10 cellular contexts compared by ENCODE assay signal in the genomic region with DNA sequence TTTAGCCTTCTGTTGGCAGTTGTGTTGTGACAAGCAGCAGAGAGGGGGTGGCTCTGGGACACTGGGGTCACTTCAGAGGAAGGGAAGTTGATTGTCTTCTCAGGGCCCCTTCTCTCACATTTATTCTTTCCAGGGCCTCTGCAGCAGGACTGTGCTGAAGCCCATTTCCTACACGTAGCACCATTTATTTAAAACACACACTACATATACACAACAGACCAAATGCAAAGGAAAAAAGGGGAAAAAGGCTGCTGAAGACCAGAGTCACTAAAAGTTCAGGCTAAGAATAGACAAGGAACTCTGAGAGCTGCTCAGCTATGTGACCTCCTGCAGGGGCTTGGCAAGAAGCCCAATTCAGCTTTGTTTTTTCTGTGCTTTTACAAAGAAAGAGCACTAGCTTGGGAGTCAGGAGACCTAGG. TPM values are rescaled to one million over a fixed set of nuclear protein-coding genes. Genes with fewer than 3 reads are reported as not detected.
DNase-seq lines count a peak whose midpoint lies in the region; FAIRE-seq and TF ChIP-seq lines count a peak whose summit lies in the region.
"Had no signal": no experiment of that assay in that cellular context is flagged by ENCODE, and none has a peak within 500 bp of the region (broad histone marks: within the 10 kb centered on the region; RNA-seq: fewer than 3 reads in every experiment).

No MANE protein-coding gene starts in this region.

- peak; percentile 35 for FAIRE-seq in GM12891 (lab: Jason Lieb, UNC)
- FAIRE-seq: GM18507 had no signal

- TF ChIP-seq POLR2A in GM12891 (IDR thresholded peaks at IDR 0.05; ENCODE audit: low read depth, low read length): no peak

- DNase-seq in GM12891 (ENCODE audit: insufficient read length, low spot score) (no peak), RPMI7951 (ENCODE audit: low read depth) (peak; percentile 74), foreskin melanocyte (peak; percentile 54), renal cortical epithelial cell (ENCODE audit: low read depth) (peak; percentile 75), GM19238 (ENCODE audit: insufficient read length, low spot score) (no peak), GM13977 (ENCODE audit: low spot score) (no peak), NCI-H1694 (lab: John Stamatoyannopoulos, UW) (no peak)
- DNase-seq in activated CD4-positive, alpha-beta T cell treated with anti-CD3 and anti-CD28 coated beads for 1 hour: no peak
- DNase-seq: activated effector memory CD4-positive, alpha-beta T cell treated with Interleukin-2 at 50 U/mL for 16 hours had no signal

- in situ Hi-C loops in GM13977 (cut with MboI; ENCODE audit: low pct_unique_long_range_greater_than_20kb, low sequenced_read_pairs, unreplicated experiment): no loop called here

- no peak for TF ChIP-seq CTCF in GM13977 (IDR thresholded peaks at IDR 0.05; ENCODE audit: extremely low read depth, insufficient read depth, missing control alignments)

TF ChIP-seq in GM12891, 5 proteins besides CTCF, POLR2A, EP300 and RAD21:
- TF ChIP-seq TAF1 (IDR thresholded peaks at IDR 0.05; ENCODE audit: low read depth, low read length) (no peak), PAX5 (IDR thresholded peaks at IDR 0.05; ENCODE audit: insufficient read depth, low read length, severe bottlenecking) (no peak), POLR2AphosphoS5 (IDR thresholded peaks at IDR 0.05; ENCODE audit: low read depth, low read length) (no peak), POU2F2 (IDR thresholded peaks at IDR 0.05; ENCODE audit: low read depth, low read length) (no peak), SPI1 (IDR thresholded peaks at IDR 0.05; ENCODE audit: low read depth, low read length) (no peak)

RNA-seq across cellular contexts. Expression of gene UPB1, which starts 28.3 kb away (rescaled TPM):
- 7.6 TPM for polyA plus RNA-seq in GM12891 (2012; ENCODE audit: low read depth, missing spikeins)
- total RNA-seq in RPMI7951 (2014; rRNA removed; shearing (Covaris generic)): under 0.01 TPM in 1 of 2 replicates, not detected in the other
- total RNA-seq in renal cortical epithelial cell: not detected in 2 replicates

RNA-seq across cellular contexts. Expression of gene ADORA2A, which starts 39.4 kb away (rescaled TPM):
- 15.5 TPM for polyA plus RNA-seq in GM12891 (2012; ENCODE audit: low read depth, missing spikeins)
- 3.7 and 4.2 TPM in 2 replicates for total RNA-seq in RPMI7951 (2014; rRNA removed; shearing (Covaris generic))
- total RNA-seq in renal cortical epithelial cell: 0.17 and 0.80 TPM in 2 replicates

Comparison
In these comparisons a context has a peak if more than half of its experiments do, and no peak if none do; other contexts are left out.
1. DNase-seq: peak in RPMI7951 (single experiment), foreskin melanocyte (single experiment) and renal cortical epithelial cell (single experiment); none in GM12891 (single experiment), GM19238 (single experiment), activated CD4-positive, alpha-beta T cell treated with anti-CD3 and anti-CD28 coated beads for 1 hour (single experiment), GM13977 (single experiment) and NCI-H1694 (single experiment).